15 cellular contexts compared by ENCODE assay signal in genomic region chr9:107631788-107632187, GRCh38.
A peak's percentile ranks its signal among the peaks of the same experiment; 100 is the strongest.
DNase-seq lines count a peak whose midpoint lies in the region; ATAC-seq and TF ChIP-seq lines count a peak whose summit lies in the region.
"Had no signal": no experiment of that assay in that cellular context is flagged by ENCODE, and none has a peak within 500 bp of the region (broad histone marks: within the 10 kb centered on the region; RNA-seq: fewer than 3 reads in every experiment).

No MANE protein-coding gene starts in this region.

- ATAC-seq in WTC11: peak; percentile 20; the same call in 1 of the 2 replicates

- DNase-seq in WTC11 (ENCODE audit: low spot score) (no peak), fibroblast of pulmonary artery (ENCODE audit: low read depth) (peak; percentile 18), mesothelial cell of epicardium (ENCODE audit: low spot score in 2 of 2, unreplicated experiment in 2 of 2) (no peak), suprapubic skin (ENCODE audit: low spot score in 2 of 2) (no peak), NCI-H1930 (lab: John Stamatoyannopoulos, UW) (no peak), RWPE1 (ENCODE audit: low spot score) (no peak), DMS 273 (lab: John Stamatoyannopoulos, UW; ENCODE audit: unreplicated experiment) (no peak)
- DNase-seq: C1 segment of cervical spinal cord; DMS153; HCEC 1CT; MV-4-11; NCI-H1417 treated with DMSO at 0.1 percent for 48 hours; NCI-H2081 treated with DMSO at 0.1 percent for 48 hours; NCI-H524 treated with DMSO at 0.1 percent for 48 hours; NK-92 treated with Interleukin-12 subunit alpha and Interleukin-12 subunit beta, amount 100 ng/mL, for 24 hours had no signal

- H3K4me3 Mint-ChIP-seq in WTC11 (no peak overlapping the region), mesothelial cell of epicardium (no peak overlapping the region)

- H3K4me1 ChIP-seq in suprapubic skin: peaks cover 13% of the 10 kb centered on the region

- H3K9me3 Mint-ChIP-seq in WTC11 (no peaks in the 10 kb centered on the region), mesothelial cell of epicardium (no peaks in the 10 kb centered on the region)

- CTCF ChIA-PET in WTC11 (lab: Charles Lee) (interaction anchor here (0.6 to 1.0 kb wide), 2 partner anchors 166 to 1233 kb away, joined by 3 to 5 read pairs; no protein-coding TSS in a partner anchor), RWPE1 (lab: Yijun Ruan, JAX) (interaction anchor here (0.6 to 0.7 kb wide), 2 partner anchors 80 to 213 kb away, joined by 3 to 4 read pairs; no protein-coding TSS in a partner anchor)

- TF ChIP-seq POLR2A in suprapubic skin (IDR thresholded peaks at IDR 0.05): no peak

- H3K27me3 Mint-ChIP-seq in WTC11 (ENCODE audit: low read depth) (peaks cover 9% of the 10 kb centered on the region), mesothelial cell of epicardium (ENCODE audit: low read depth) (no peaks in the 10 kb centered on the region)

- no peaks in the 10 kb centered on the region for H3K9me3 ChIP-seq in suprapubic skin

- TF ChIP-seq CTCF in WTC11 (IDR thresholded peaks at IDR 0.05) (no peak), fibroblast of pulmonary artery (IDR thresholded peaks at IDR 0.05; ENCODE audit: low read length, missing control alignments) (no peak), mesothelial cell of epicardium (IDR thresholded peaks at IDR 0.05; ENCODE audit: unreplicated experiment) (no peak), suprapubic skin (IDR thresholded peaks at IDR 0.05) (no peak), RWPE1 (conservative IDR thresholded peaks at IDR 0.05; ENCODE audit: low read depth) (no peak)

- POLR2A ChIA-PET in WTC11 (lab: Charles Lee) (interaction anchor here (0.6 kb wide), 1 partner anchor 99 kb away, joined by 3 read pairs; no protein-coding TSS in a partner anchor), RWPE1 (lab: Yijun Ruan, JAX; ENCODE audit: low non-redundant PET) (interaction anchor here (0.7 kb wide), 1 partner anchor 13 kb away, joined by 10 read pairs; no protein-coding TSS in a partner anchor)

- WGBS in suprapubic skin: 61% methylated on average over 5 of the region's 5 CpGs

- no peaks in the 10 kb centered on the region for H3K36me3 Mint-ChIP-seq in WTC11
- H3K36me3 Mint-ChIP-seq in mesothelial cell of epicardium: no peaks in the 10 kb centered on the region

- no peaks in the 10 kb centered on the region for H3K27me3 ChIP-seq in suprapubic skin

- H3K27ac ChIP-seq in suprapubic skin (peak overlapping the region; percentile 69), RWPE1 (no peak overlapping the region)

- peaks cover 63% of the 10 kb centered on the region for H3K4me1 Mint-ChIP-seq in WTC11
- H3K4me1 Mint-ChIP-seq in mesothelial cell of epicardium: peaks cover 33% of the 10 kb centered on the region

- H3K27ac Mint-ChIP-seq in WTC11 (no peak overlapping the region), mesothelial cell of epicardium (peak overlapping the region; percentile 23)

- TF ChIP-seq EP300 in suprapubic skin (IDR thresholded peaks at IDR 0.05): no peak

- H3K4me3 ChIP-seq in fibroblast of pulmonary artery (replicated peaks; ENCODE audit: low read depth, low read length): no peak overlapping the region
- H3K4me3 ChIP-seq in suprapubic skin: no peak overlapping the region

- no peaks in the 10 kb centered on the region for H3K36me3 ChIP-seq in suprapubic skin

TF ChIP-seq in WTC11, 78 proteins besides CTCF, POLR2A, EP300 and RAD21:
- TF ChIP-seq ZBTB43 (CRISPR knock-in tag; IDR thresholded peaks at IDR 0.05): no peak
- no peak for TF ChIP-seq ZNF219 (CRISPR knock-in tag; IDR thresholded peaks at IDR 0.05; ENCODE audit: borderline replicate concordance)
- no peak for TF ChIP-seq GTF2I (CRISPR knock-in tag; conservative IDR thresholded peaks at IDR 0.05)
- TF ChIP-seq FOXK1 (CRISPR knock-in tag; IDR thresholded peaks at IDR 0.05): no peak
- no peak for TF ChIP-seq TP53 (CRISPR knock-in tag; IDR thresholded peaks at IDR 0.05)
